Comparison of ENCODE assay signal across 16 cellular contexts in genomic region chr1:181647314-181648035, GRCh38.
DNase-seq lines count a peak whose midpoint lies in the region; ATAC-seq, FAIRE-seq and TF ChIP-seq lines count a peak whose summit lies in the region.
"Had no signal": no experiment of that assay in that cellular context is flagged by ENCODE, and none has a peak within 500 bp of the region (broad histone marks: within the 10 kb centered on the region; RNA-seq: fewer than 3 reads in every experiment).

No MANE protein-coding gene starts in this region.

- dilution Hi-C loops in keratinocyte (cut with MboI; ENCODE audit: extremely low pct_ligation_motif_present, low sequenced_read_pairs), result no loop called here

- no peaks in the 10 kb centered on the region for H3K79me2 ChIP-seq in keratinocyte (ENCODE audit: control insufficient read depth, insufficient read depth, low read length)

- no peaks in the 10 kb centered on the region for H4K20me1 ChIP-seq in keratinocyte (ENCODE audit: control insufficient read depth, extremely low read depth, insufficient read depth, low read length)

- no peaks in the 10 kb centered on the region for H3K4me1 Mint-ChIP-seq in T-cell
- H3K4me1 Mint-ChIP-seq: activated CD4-positive, alpha-beta memory T cell treated with anti-CD3 and anti-CD28 coated beads, Interleukin-2, amount 10 ng/mL, durations not matched to agents 7 days and 5 days; IgD-negative memory B cell had no signal

- in situ Hi-C loops in SK-MEL-5 (cut with HindIII; ENCODE audit: low pct_unique_long_range_greater_than_20kb, low sequenced_read_pairs), result no loop called here

- POLR2A ChIA-PET in T-cell (lab: Charles Lee), result no interaction called here

- H3K36me3 Mint-ChIP-seq in T-cell, result no peaks in the 10 kb centered on the region
- H3K36me3 Mint-ChIP-seq: IgD-negative memory B cell had no signal

- H3K27ac ChIP-seq in keratinocyte (ENCODE audit: control insufficient read depth, insufficient read depth, low read length) (no peak overlapping the region), WERI-Rb-1 (no peak overlapping the region)
- H3K27ac ChIP-seq: dorsolateral prefrontal cortex had no signal

- no peak for ATAC-seq in T-cell (replicated peaks in 1 of 4)
- no peak for ATAC-seq in activated CD4-positive, CD25-positive, alpha-beta regulatory T cell treated with anti-CD3 and anti-CD28 coated beads, Interleukin-2, amount 50 U/mL, for 24 hours

- H2AFZ ChIP-seq in keratinocyte (ENCODE audit: control insufficient read depth, low read length), result no peak overlapping the region

- H3K4me2 ChIP-seq in keratinocyte (ENCODE audit: control insufficient read depth, extremely low read depth, insufficient read depth, low read depth, low read length), result peak overlapping the region; percentile 0

- H3K36me3 ChIP-seq in keratinocyte (ENCODE audit: control insufficient read depth in 2 of 2, extremely low read depth in 1 of 2, insufficient read depth in 2 of 2, low read length in 2 of 2) (no peaks in the 10 kb centered on the region), WERI-Rb-1 (no peaks in the 10 kb centered on the region)

- H3K27me3 Mint-ChIP-seq in T-cell, result peaks cover 22 to 38% of the 10 kb centered on the region in 2 donors

- DNase-seq in Ammon's horn (ENCODE audit: low spot score) (peak; percentile 16), SK-MEL-5 (ENCODE audit: low read depth, low spot score) (peak; percentile 26), keratinocyte (ENCODE audit: low read depth, low spot score) (peak; percentile 32), T-cell (no peak), WERI-Rb-1 (no peak), COR-L47 (lab: John Stamatoyannopoulos, UW) (no peak)
- DNase-seq: activated CD4-positive, alpha-beta memory T cell treated with anti-CD3 and anti-CD28 coated beads, Interleukin-2, amount 10 ng/mL, durations not matched to agents 7 days and 5 days; NCI-H1694; NCI-H526; Right ventricle myocardium superior had no signal

- H3K4me3 ChIP-seq in keratinocyte (ENCODE audit: control insufficient read depth in 2 of 3, extremely low read depth in 1 of 3, insufficient read depth in 2 of 3, low read depth in 1 of 3, low read length in 3 of 3) (no peak overlapping the region), WERI-Rb-1 (ENCODE audit: low read depth, low read length) (no peak overlapping the region)
- H3K4me3 ChIP-seq: dorsolateral prefrontal cortex had no signal

- no peaks in the 10 kb centered on the region for H3K9me1 ChIP-seq in keratinocyte (ENCODE audit: control insufficient read depth, extremely low read depth, insufficient read depth, low read length)

- no peak for TF ChIP-seq CTCF in keratinocyte (optimal IDR thresholded peaks at IDR 0.05 in 1 of 3, IDR thresholded peaks at IDR 0.05 in 1 of 3, conservative IDR thresholded peaks at IDR 0.05 in 1 of 3; ENCODE audit: extremely low read depth in 1 of 3, insufficient read depth in 2 of 3, low read length in 3 of 3)
- TF ChIP-seq CTCF in WERI-Rb-1 (IDR thresholded peaks at IDR 0.05; ENCODE audit: low read depth, low read length), result no peak

- no peak overlapping the region for H3K27ac Mint-ChIP-seq in T-cell
- H3K27ac Mint-ChIP-seq: activated CD4-positive, alpha-beta memory T cell treated with anti-CD3 and anti-CD28 coated beads, Interleukin-2, amount 10 ng/mL, durations not matched to agents 7 days and 5 days; IgD-negative memory B cell; stimulated activated memory B cell treated with anti-CD40 and anti-IgM and Interleukin-4, amounts not matched to agents 10 μg/mL and 1 μg/mL and 100 μg/mL, for 72 hours had no signal

- no peaks in the 10 kb centered on the region for H3K9me3 Mint-ChIP-seq in T-cell
- H3K9me3 Mint-ChIP-seq: activated CD4-positive, alpha-beta memory T cell treated with anti-CD3 and anti-CD28 coated beads, Interleukin-2, amount 10 ng/mL, durations not matched to agents 7 days and 5 days; IgD-negative memory B cell; stimulated activated memory B cell treated with anti-CD40 and anti-IgM and Interleukin-4, amounts not matched to agents 10 μg/mL and 1 μg/mL and 100 μg/mL, for 72 hours had no signal

- no peak for FAIRE-seq in keratinocyte (lab: Jason Lieb, UNC)
- FAIRE-seq: TTC549 had no signal

- no peak overlapping the region for H3K4me3 Mint-ChIP-seq in T-cell
- H3K4me3 Mint-ChIP-seq: activated CD4-positive, alpha-beta memory T cell treated with anti-CD3 and anti-CD28 coated beads, Interleukin-2, amount 10 ng/mL, durations not matched to agents 7 days and 5 days; IgD-negative memory B cell; stimulated activated memory B cell treated with anti-CD40 and anti-IgM and Interleukin-4, amounts not matched to agents 10 μg/mL and 1 μg/mL and 100 μg/mL, for 72 hours had no signal

- TF ChIP-seq EP300 in Ishikawa (IDR thresholded peaks at IDR 0.05; ENCODE audit: borderline replicate concordance), result no peak

- H3K27me3 ChIP-seq in keratinocyte (ENCODE audit: control insufficient read depth, extremely low read depth, insufficient read depth, low read length) (peaks cover 6% of the 10 kb centered on the region), WERI-Rb-1 (ENCODE audit: insufficient read depth, low read depth, severe bottlenecking) (no peaks in the 10 kb centered on the region)
- H3K27me3 ChIP-seq: dorsolateral prefrontal cortex had no signal

- no peak for TF ChIP-seq RAD21 in Ishikawa (IDR thresholded peaks at IDR 0.05; ENCODE audit: low read depth)

- H3K4me1 ChIP-seq in keratinocyte (ENCODE audit: control insufficient read depth, extremely low read depth, insufficient read depth, low read length), result peaks cover 14% of the 10 kb centered on the region

- H3K9me3 ChIP-seq in keratinocyte (ENCODE audit: control insufficient read depth, low read depth, low read length) (no peaks in the 10 kb centered on the region), WERI-Rb-1 (ENCODE audit: severe bottlenecking) (no peaks in the 10 kb centered on the region)

- no peak overlapping the region for H3K9ac ChIP-seq in keratinocyte (ENCODE audit: control insufficient read depth, extremely low read depth, insufficient read depth, low read length)

- CTCF ChIA-PET in T-cell (lab: Charles Lee), result interaction anchor here in 1 of 2 donors (0.5 kb wide), 1 partner anchor 452 kb away, joined by 4 read pairs; no protein-coding TSS in a partner anchor

TF ChIP-seq in Ishikawa, 13 proteins besides CTCF, POLR2A, EP300 and RAD21:
- TF ChIP-seq CREB1 (IDR thresholded peaks at IDR 0.05; ENCODE audit: low read depth) (no peak), MAX (IDR thresholded peaks at IDR 0.05) (peak; percentile 41; the same call in 1 of the 2 replicates)

Comparison
In these comparisons a context has a peak if more than half of its experiments do, and no peak if none do; other contexts are left out.
1. DNase-seq: peak in Ammon's horn (single experiment), SK-MEL-5 (single experiment) and keratinocyte (single experiment); none in T-cell (0 of 34), WERI-Rb-1 (single experiment) and COR-L47 (single experiment).